Comparison of ENCODE assay signal across 8 cellular contexts in genomic region chr22:23893446-23893956, GRCh38. TPM values are rescaled to one million over a fixed set of nuclear protein-coding genes. Genes with fewer than 3 reads are reported as not detected.
DNase-seq lines count a peak whose midpoint lies in the region; ATAC-seq and TF ChIP-seq lines count a peak whose summit lies in the region.

No MANE protein-coding gene starts in this region.

- intact Hi-C loops in CD4-positive, alpha-beta memory T cell (cut with micrococcal nuclease): loop anchor here (5.0 to 10.0 kb wide), 2 partner anchors 36 to 661 kb away; partner anchors contain the start of genes GUCD1, SLC2A11 and SNRPD3

- H3K27me3 ChIP-seq in CD4-positive, alpha-beta memory T cell (ENCODE audit: insufficient read depth, low read length): no peaks in the 10 kb centered on the region
- H3K27me3 ChIP-seq in OCI-LY3 (ENCODE audit: low read depth, low read length) (no peaks in the 10 kb centered on the region), neutrophil (peaks cover 8% of the 10 kb centered on the region)

- H3K36me3 Mint-ChIP-seq in CD4-positive, alpha-beta memory T cell: peaks cover 5 to 27% of the 10 kb centered on the region in 2 donors
- peaks cover 3% of the 10 kb centered on the region for H3K36me3 Mint-ChIP-seq in endothelial cell (ENCODE audit: low read depth, unreplicated experiment)

- TF ChIP-seq CTCF in OCI-LY3 (IDR thresholded peaks at IDR 0.05; ENCODE audit: low read depth, low read length): no peak
- TF ChIP-seq CTCF in endothelial cell (IDR thresholded peaks at IDR 0.05; ENCODE audit: unreplicated experiment): no peak
- TF ChIP-seq CTCF in neutrophil (IDR thresholded peaks at IDR 0.05): no peak

- CTCF ChIA-PET in CD4-positive, alpha-beta memory T cell (lab: Charles Lee; ENCODE audit: partially characterized antibody): interaction anchor here (0.6 to 3.5 kb wide), 18 partner anchors 9 to 354 kb away, joined by 3 to 56 read pairs (median 3); partner anchors contain the start of gene SLC2A11

- H3K4me1 Mint-ChIP-seq in CD4-positive, alpha-beta memory T cell: peaks cover 13 to 32% (median 23%) of the 10 kb centered on the region in 4 donors
- H3K4me1 Mint-ChIP-seq in endothelial cell (ENCODE audit: unreplicated experiment): peaks cover 5% of the 10 kb centered on the region

- H3K9me3 Mint-ChIP-seq in CD4-positive, alpha-beta memory T cell: no peaks in the 10 kb centered on the region
- no peaks in the 10 kb centered on the region for H3K9me3 Mint-ChIP-seq in endothelial cell (ENCODE audit: unreplicated experiment)

- H2AFZ ChIP-seq in OCI-LY3 (ENCODE audit: low read depth, low read length): peak overlapping the region; percentile 14; the same call in 1 of the 2 replicates

- H3K79me2 ChIP-seq in OCI-LY3 (ENCODE audit: low read length): peaks cover 26% of the 10 kb centered on the region

- H3K36me3 ChIP-seq in CD4-positive, alpha-beta memory T cell (ENCODE audit: insufficient read depth, low read length): peaks cover 17% of the 10 kb centered on the region
- H3K36me3 ChIP-seq in OCI-LY3 (replicated peaks; ENCODE audit: low read depth, low read length) (peaks cover 38% of the 10 kb centered on the region), neutrophil (no peaks in the 10 kb centered on the region)

- H3K27ac ChIP-seq in CD4-positive, alpha-beta memory T cell (ENCODE audit: low read depth, low read length): peak overlapping the region; percentile 77
- H3K27ac ChIP-seq in OCI-LY3 (ENCODE audit: low read length) (peak overlapping the region; percentile 75), neutrophil (peak overlapping the region; percentile 89)

- peak overlapping the region; percentile 20 to 69 for H3K4me3 ChIP-seq in CD4-positive, alpha-beta memory T cell (ENCODE audit: low read length in 2 of 2)
- H3K4me3 ChIP-seq in OCI-LY3 (ENCODE audit: low read length) (peak overlapping the region; percentile 85), neutrophil (ENCODE audit: low read depth in 1 of 2, low read length in 1 of 2) (peak overlapping the region; percentile 79 to 96)

- peaks cover 30% of the 10 kb centered on the region for H4K20me1 ChIP-seq in OCI-LY3 (ENCODE audit: insufficient read depth, low read length)

- ATAC-seq in GM21786 (IDR thresholded peaks at IDR 0.05; ENCODE audit: unreplicated experiment): no peak

- POLR2A ChIA-PET in CD4-positive, alpha-beta memory T cell (lab: Charles Lee; ENCODE audit: partially characterized antibody): interaction anchor here (0.5 to 3.6 kb wide), 16 partner anchors 10 to 662 kb away, joined by 3 to 73 read pairs (median 10); partner anchors contain the start of genes ADORA2A, CABIN1, DERL3 and GUCD1

- peak overlapping the region; percentile 91 to 99 (median 98) for H3K27ac Mint-ChIP-seq in CD4-positive, alpha-beta memory T cell
- no peak overlapping the region for H3K27ac Mint-ChIP-seq in endothelial cell (ENCODE audit: unreplicated experiment)

- peak overlapping the region; percentile 97 for H3K9ac ChIP-seq in OCI-LY3 (ENCODE audit: low read length)

- peak overlapping the region; percentile 91 to 97 (median 95) for H3K4me3 Mint-ChIP-seq in CD4-positive, alpha-beta memory T cell
- peak overlapping the region; percentile 89 for H3K4me3 Mint-ChIP-seq in endothelial cell (ENCODE audit: unreplicated experiment)

- peak overlapping the region; percentile 87 for H3K4me2 ChIP-seq in OCI-LY3 (ENCODE audit: low read length)

- DNase-seq in CD4-positive, alpha-beta memory T cell: no peak
- DNase-seq in endothelial cell (ENCODE audit: low spot score) (no peak), COLO668 (lab: John Stamatoyannopoulos, UW; ENCODE audit: unreplicated experiment) (no peak), NCI-H524 (lab: John Stamatoyannopoulos, UW) (no peak)
- no peak for DNase-seq in effector CD8-positive, alpha-beta T cell (lab: John Stamatoyannopoulos, UW)

- no peaks in the 10 kb centered on the region for H3K27me3 Mint-ChIP-seq in CD4-positive, alpha-beta memory T cell
- H3K27me3 Mint-ChIP-seq in endothelial cell (ENCODE audit: unreplicated experiment): peaks cover 5% of the 10 kb centered on the region

- H3K9me3 ChIP-seq in CD4-positive, alpha-beta memory T cell (ENCODE audit: control insufficient read depth in 1 of 2, low read length in 2 of 2): no peaks in the 10 kb centered on the region
- no peaks in the 10 kb centered on the region for H3K9me3 ChIP-seq in OCI-LY3 (ENCODE audit: insufficient read depth, low read length)
- H3K9me3 ChIP-seq in neutrophil: no peaks in the 10 kb centered on the region

- peaks cover 22% of the 10 kb centered on the region for H3K4me1 ChIP-seq in CD4-positive, alpha-beta memory T cell (ENCODE audit: insufficient read depth, low read length)
- H3K4me1 ChIP-seq in OCI-LY3 (ENCODE audit: low read length) (peaks cover 16% of the 10 kb centered on the region), neutrophil (ENCODE audit: control insufficient read depth in 1 of 2, insufficient read depth in 1 of 2, low read depth in 1 of 2, low read length in 1 of 2) (peaks cover 15 to 19% of the 10 kb centered on the region in 2 experiments)

RNA-seq across cellular contexts. Expression of gene MIF, which starts 0.7 kb away (rescaled TPM):
- 100 to 1,000 TPM; 208 to 217 TPM for total RNA-seq in CD4-positive, alpha-beta memory T cell
- 1,000 to 10,000 TPM; 1,156 to 1,346 TPM for polyA plus RNA-seq in CD4-positive, alpha-beta memory T cell
- 306 TPM for total RNA-seq in endothelial cell (ENCODE audit: unreplicated experiment)

RNA-seq across cellular contexts. Expression of gene SLC2A11, which starts 35.8 kb away (rescaled TPM):
- 10 to 100 TPM; 24.5 to 27.2 TPM for total RNA-seq in CD4-positive, alpha-beta memory T cell
- polyA plus RNA-seq in CD4-positive, alpha-beta memory T cell: 1 to 10 TPM; 3.9 to 5.0 TPM
- 9.2 TPM for total RNA-seq in endothelial cell (ENCODE audit: unreplicated experiment)

RNA-seq across cellular contexts. Expression of gene DERL3, which starts 54.7 kb away (rescaled TPM):
- 1 to 10 TPM; 1.9 to 2.9 TPM for total RNA-seq in CD4-positive, alpha-beta memory T cell
- polyA plus RNA-seq in CD4-positive, alpha-beta memory T cell: 1 to 10 TPM in 1 of 2 donors, under 1 TPM in 1; 0.25 to 1.5 TPM
- total RNA-seq in endothelial cell (ENCODE audit: unreplicated experiment): 1.3 TPM
